In the genomic region with DNA sequence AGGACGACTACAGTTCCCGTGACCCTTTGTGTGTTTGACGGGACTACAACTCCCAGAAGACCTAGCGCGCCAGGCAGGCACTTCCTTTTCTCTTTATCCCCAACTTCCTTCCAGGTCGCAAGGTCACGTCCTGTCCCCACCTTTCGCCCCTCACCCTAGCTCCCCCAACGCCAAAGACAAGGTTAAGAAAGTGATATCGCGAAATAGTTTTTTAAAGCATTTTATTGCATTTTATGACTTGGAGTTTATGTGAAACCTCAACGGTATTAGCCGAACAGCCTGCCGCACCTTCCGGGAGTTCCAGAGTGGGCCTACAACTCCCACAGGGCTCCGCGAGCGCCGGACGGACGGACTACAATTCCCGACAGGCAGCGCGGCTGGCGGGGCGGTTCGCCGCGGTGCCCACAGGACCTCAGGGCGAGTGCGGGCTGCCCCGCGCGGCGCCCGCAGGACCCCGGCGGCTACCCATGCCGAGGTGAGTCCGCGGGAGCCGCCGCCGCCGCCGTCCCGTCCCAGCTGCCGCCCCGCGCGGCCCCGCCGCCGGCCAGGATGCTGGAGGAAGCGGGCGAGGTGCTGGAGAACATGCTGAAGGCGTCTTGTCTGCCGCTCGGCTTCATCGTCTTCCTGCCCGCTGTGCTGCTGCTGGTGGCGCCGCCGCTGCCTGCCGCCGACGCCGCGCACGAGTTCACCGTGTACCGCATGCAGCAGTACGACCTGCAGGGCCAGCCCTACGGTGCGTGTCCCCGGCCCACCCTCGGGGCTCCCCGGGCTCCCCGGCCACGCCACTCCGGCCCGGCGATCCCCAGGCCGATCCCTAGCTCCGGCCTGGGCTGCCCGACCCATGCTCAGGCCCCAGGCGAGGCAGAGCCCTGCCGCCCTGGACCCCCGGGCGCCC, we compare ENCODE assay signal across 8 cellular contexts. TPM values are rescaled to one million over a fixed set of nuclear protein-coding genes. Genes with fewer than 3 reads are reported as not detected.
A peak's percentile ranks its signal among the peaks of the same experiment; 100 is the strongest.
DNase-seq lines count a peak whose midpoint lies in the region; ATAC-seq and TF ChIP-seq lines count a peak whose summit lies in the region.

A gene with protein sequence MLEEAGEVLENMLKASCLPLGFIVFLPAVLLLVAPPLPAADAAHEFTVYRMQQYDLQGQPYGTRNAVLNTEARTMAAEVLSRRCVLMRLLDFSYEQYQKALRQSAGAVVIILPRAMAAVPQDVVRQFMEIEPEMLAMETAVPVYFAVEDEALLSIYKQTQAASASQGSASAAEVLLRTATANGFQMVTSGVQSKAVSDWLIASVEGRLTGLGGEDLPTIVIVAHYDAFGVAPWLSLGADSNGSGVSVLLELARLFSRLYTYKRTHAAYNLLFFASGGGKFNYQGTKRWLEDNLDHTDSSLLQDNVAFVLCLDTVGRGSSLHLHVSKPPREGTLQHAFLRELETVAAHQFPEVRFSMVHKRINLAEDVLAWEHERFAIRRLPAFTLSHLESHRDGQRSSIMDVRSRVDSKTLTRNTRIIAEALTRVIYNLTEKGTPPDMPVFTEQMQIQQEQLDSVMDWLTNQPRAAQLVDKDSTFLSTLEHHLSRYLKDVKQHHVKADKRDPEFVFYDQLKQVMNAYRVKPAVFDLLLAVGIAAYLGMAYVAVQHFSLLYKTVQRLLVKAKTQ (plus strand): TSS at position 449 of the 895 bp plus-strand sequence. CDS start 101 bp downstream, at position 550.

- intact Hi-C loops in aorta (cut with DNase I), result no loop called here

- peak within 1 kb of the TSS; percentile 84 for H3K27ac ChIP-seq in rectal smooth muscle tissue (ENCODE audit: low read depth, low read length)
- no peak within 1 kb of the TSS for H3K27ac ChIP-seq in aorta (ENCODE audit: low read depth in 1 of 2, low read length in 2 of 2)

- 0% methylated on average over 86 to 90 of the region's 90 CpGs for WGBS in aorta, 2 donors

- DNase-seq in NCI-H2029 treated with DMSO at 0.1 percent for 48 hours (lab: John Stamatoyannopoulos, UW) (peak; percentile 97), T-helper 9 cell (peak; percentile 94), astrocyte of the cerebellum (ENCODE audit: low read depth) (peak; percentile 86), hepatic stellate cell (ENCODE audit: low spot score) (peak; percentile 87), aorta (peak; percentile 97 to 98)

- H3K4me1 ChIP-seq in rectal smooth muscle tissue (ENCODE audit: control insufficient read depth, insufficient read depth, low read length), result peaks cover 7% of the 10 kb centered on the region
- no peaks in the 10 kb centered on the region for H3K4me1 ChIP-seq in aorta (ENCODE audit: control insufficient read depth in 1 of 2, insufficient read depth in 2 of 2, low read length in 2 of 2)

- H3K36me3 ChIP-seq in rectal smooth muscle tissue (ENCODE audit: control insufficient read depth, insufficient read depth, low read length) (no peaks in the 10 kb centered on the region), aorta (ENCODE audit: control insufficient read depth in 1 of 2, insufficient read depth in 2 of 2, low read length in 1 of 2) (no peaks in the 10 kb centered on the region)

- peak within 1 kb of the TSS; percentile 84 for H3K4me3 ChIP-seq in astrocyte of the cerebellum (ENCODE audit: low read depth, low read length)
- H3K4me3 ChIP-seq in rectal smooth muscle tissue (ENCODE audit: low read length), result peak within 1 kb of the TSS; percentile 83
- H3K4me3 ChIP-seq in aorta (ENCODE audit: low read length in 2 of 2), result peak within 1 kb of the TSS; percentile 52 to 56

- peak; percentile 72 for ATAC-seq in GM18505 (IDR thresholded peaks at IDR 0.05; ENCODE audit: unreplicated experiment)
- ATAC-seq in HG02981 (IDR thresholded peaks at IDR 0.05; ENCODE audit: unreplicated experiment), result peak; percentile 68
- peak; percentile 97 for ATAC-seq in aorta (ENCODE audit: low FRiP score)

- no peak for TF ChIP-seq CTCF in astrocyte of the cerebellum (IDR thresholded peaks at IDR 0.05; ENCODE audit: low read depth, low read length, missing control alignments)

- H3K27me3 ChIP-seq in rectal smooth muscle tissue (ENCODE audit: control insufficient read depth, insufficient read depth, low read length) (no peaks in the 10 kb centered on the region), aorta (ENCODE audit: control insufficient read depth in 1 of 2, insufficient read depth in 2 of 2, low read length in 1 of 2) (no peaks in the 10 kb centered on the region)

- in situ Hi-C loops in astrocyte of the cerebellum (cut with HindIII; ENCODE audit: low sequenced_read_pairs), result no loop called here

- H3K9me3 ChIP-seq in aorta (ENCODE audit: control insufficient read depth, low read length), result no peaks in the 10 kb centered on the region

- H3K9ac ChIP-seq in rectal smooth muscle tissue (ENCODE audit: low read length), result peak within 1 kb of the TSS; percentile 57

- TF ChIP-seq POLR2A in GM18505 (IDR thresholded peaks at IDR 0.05; ENCODE audit: borderline replicate concordance, extremely low read depth, insufficient read depth, insufficient read length), result peak; percentile 60

RNA-seq across cellular contexts. Expression of the gene that starts here (rescaled TPM):
- total RNA-seq in aorta, result 10 to 100 TPM; 26.1 to 29.6 TPM
- polyA plus RNA-seq in aorta, result 10 to 100 TPM; 14.7 to 47.0 TPM
